31 cellular contexts compared by ENCODE assay signal in genomic region chr1:81619156-81619555, GRCh38.
"Had no signal": no experiment of that assay in that cellular context is flagged by ENCODE, and none has a peak within 500 bp of the region (broad histone marks: within the 10 kb centered on the region; RNA-seq: fewer than 3 reads in every experiment).

No MANE protein-coding gene starts in this region.

- H3K9me3 ChIP-seq: MG63 had no signal

- H3K36me3 ChIP-seq: brain microvascular endothelial cell, MG63, WERI-Rb-1 had no signal

- H3K4me3 ChIP-seq: MG63, PC-9 had no signal

- H3K27ac ChIP-seq: brain microvascular endothelial cell, PC-9, RWPE1 had no signal

- DNase-seq: activated CD4-positive, alpha-beta T cell treated with anti-CD3 and anti-CD28 coated beads, Interleukin-2, amount 10 ng/mL, durations not matched to agents 24 days and 14 days; activated CD4-positive, alpha-beta T cell treated with anti-CD3 and anti-CD28 coated beads, Interleukin-2, amount 50 U/mL, for 4 hours; activated CD8-positive, alpha-beta T cell treated with anti-CD3 and anti-CD28 coated beads for 36 hours; activated effector memory CD4-positive, alpha-beta T cell treated with anti-CD3 and anti-CD28 coated beads, Interleukin-2, amount 50 U/mL, for 16 hours; activated naive CD4-positive, alpha-beta T cell; activated naive CD4-positive, alpha-beta T cell treated with anti-CD3 and anti-CD28 coated beads, Interleukin-2, amount 50 U/mL, for 16 hours; activated naive CD8-positive, alpha-beta T cell treated with anti-CD3 and anti-CD28 coated beads for 36 hours; activated T-cell treated with anti-CD3 and anti-CD28 coated beads, Interleukin-2, amount 50 U/mL, for 1 hour; activated T-cell treated with anti-CD3 and anti-CD28 coated beads, Interleukin-2, amount 50 U/mL, for 72 hours; amniotic stem cell; aorta; brain microvascular endothelial cell; central memory CD4-positive, alpha-beta T cell; Kasumi-1; KG1; MG63; NCI-H1048; NCI-H1105 treated with DMSO at 0.1 percent for 48 hours; NCI-H1694; NCI-H2081; NCI-H2171 treated with DMSO at 0.1 percent for 48 hours; NCI-H2227 treated with DMSO at 0.1 percent for 48 hours; NCI-H446; NCI-H510A treated with DMSO at 0.1 percent for 48 hours; NCI-H526 treated with DMSO at 0.1 percent for 48 hours; PC-9; SIG-M5; T-cell; T-helper 17 cell; WERI-Rb-1 had no signal

- H3K27me3 ChIP-seq: brain microvascular endothelial cell, MG63 had no signal
